7 cellular contexts compared by ENCODE assay signal in the genomic region with DNA sequence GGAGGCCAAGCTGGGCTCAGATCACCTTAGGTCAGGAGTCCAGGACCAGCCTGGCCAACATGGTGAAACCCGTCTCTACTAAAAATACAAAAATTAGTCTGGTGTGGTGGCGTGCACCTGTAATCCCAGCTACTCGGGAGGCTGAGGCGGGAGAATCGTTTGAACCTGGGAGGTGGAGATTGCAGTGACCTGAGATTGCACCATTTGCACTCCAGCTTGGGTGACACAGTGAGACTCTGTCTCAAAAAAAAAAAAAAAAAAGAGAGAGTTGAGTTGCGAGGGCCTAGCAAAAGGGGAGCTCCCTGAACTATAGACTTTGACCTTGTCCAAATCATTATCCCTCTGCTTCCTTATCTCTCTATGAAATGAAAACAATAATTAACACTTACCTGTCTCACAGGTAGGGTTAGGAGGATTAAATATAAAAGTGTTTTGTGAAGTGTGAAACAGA. TPM values are rescaled to one million over a fixed set of nuclear protein-coding genes. Genes with fewer than 3 reads are reported as not detected.
"Had no signal": no experiment of that assay in that cellular context is flagged by ENCODE, and none has a peak within 500 bp of the region (broad histone marks: within the 10 kb centered on the region; RNA-seq: fewer than 3 reads in every experiment).

No MANE protein-coding gene starts in this region.

RNA-seq across cellular contexts. Expression of a gene that starts 1.7 kb away (rescaled TPM):
- total RNA-seq: skeletal muscle tissue had no signal

RNA-seq across cellular contexts. Expression of a gene that starts 15.9 kb away (rescaled TPM):
- polyA plus RNA-seq: neural cell had no signal

RNA-seq across cellular contexts. Expression of a gene that starts 20.9 kb away (rescaled TPM):
- total RNA-seq: fibroblast of villous mesenchyme, lung, osteoblast, pulmonary artery endothelial cell, upper lobe of left lung had no signal
- polyA plus RNA-seq: neural cell had no signal
